In genomic region chr6:21882066-21882465, GRCh38 we compare ENCODE assay signal across 32 cellular contexts.
"Had no signal": no experiment of that assay in that cellular context is flagged by ENCODE, and none has a peak within 500 bp of the region (broad histone marks: within the 10 kb centered on the region; RNA-seq: fewer than 3 reads in every experiment).

No MANE protein-coding gene starts in this region.

- H3K36me3 ChIP-seq: brain microvascular endothelial cell, esophagus muscularis mucosa, gastrocnemius medialis had no signal

- H3K4me3 ChIP-seq: esophagus muscularis mucosa, gastrocnemius medialis had no signal

- H3K9me3 ChIP-seq: esophagus muscularis mucosa, gastrocnemius medialis had no signal

- H3K4me3 Mint-ChIP-seq: activated CD4-positive, alpha-beta memory T cell treated with anti-CD3 and anti-CD28 coated beads for 36 hours; activated CD4-positive, alpha-beta T cell treated with anti-CD3 and anti-CD28 coated beads for 36 hours; activated CD4-positive, alpha-beta T cell treated with anti-CD3 and anti-CD28 coated beads, Interleukin-2, amount 10 ng/mL, durations not matched to agents 24 days and 14 days; activated CD8-positive, alpha-beta memory T cell treated with anti-CD3 and anti-CD28 coated beads, Interleukin-2, amount 10 ng/mL, durations not matched to agents 7 days and 5 days; activated CD8-positive, alpha-beta T cell treated with anti-CD3 and anti-CD28 coated beads, Interleukin-2, amount 10 ng/mL, durations not matched to agents 7 days and 5 days; activated naive CD8-positive, alpha-beta T cell; activated T-helper 1 cell treated with anti-CD3 and anti-CD28 coated beads, Interleukin-12 subunit alpha, Interleukin-12 subunit beta, Interleukin-2, Interleukin-4 antibody, amounts not matched to agents 30 ng/mL and 10 ng/mL and 1 ng/mL, durations not matched to agents 14 hours and 24 hours and 36 hours; central memory CD8-positive, alpha-beta T cell; effector memory CD8-positive, alpha-beta T cell; T-helper 17 cell; T-helper 2 cell treated with Interferon-gamma antibody and Interleukin-4, amounts not matched to agents 5 μg/mL and 100 μg/mL, for 36 hours had no signal

- H3K4me1 Mint-ChIP-seq: central memory CD8-positive, alpha-beta T cell; T-helper 17 cell had no signal

- H3K36me3 Mint-ChIP-seq: activated CD4-positive, alpha-beta memory T cell treated with anti-CD3 and anti-CD28 coated beads for 36 hours; activated CD8-positive, alpha-beta memory T cell treated with anti-CD3 and anti-CD28 coated beads, Interleukin-2, amount 10 ng/mL, durations not matched to agents 7 days and 5 days; activated naive CD8-positive, alpha-beta T cell had no signal

- DNase-seq: activated CD4-positive, alpha-beta memory T cell treated with anti-CD3 and anti-CD28 coated beads for 36 hours; activated CD4-positive, alpha-beta T cell treated with anti-CD3 and anti-CD28 coated beads for 36 hours; activated CD4-positive, alpha-beta T cell treated with anti-CD3 and anti-CD28 coated beads, Interleukin-2, amount 10 ng/mL, durations not matched to agents 24 days and 14 days; activated CD4-positive, CD25-positive, alpha-beta regulatory T cell; activated CD4-positive, CD25-positive, alpha-beta regulatory T cell treated with anti-CD3 and anti-CD28 coated beads, Interleukin-2, amount 50 U/mL, for 72 hours; activated CD8-positive, alpha-beta memory T cell treated with anti-CD3 and anti-CD28 coated beads, Interleukin-2, amount 10 ng/mL, durations not matched to agents 7 days and 5 days; activated CD8-positive, alpha-beta memory T cell treated with anti-CD3 and anti-CD28 coated beads, Interleukin-2, amount 50 U/mL, for 4 hours; activated CD8-positive, alpha-beta T cell treated with anti-CD3 and anti-CD28 coated beads, Interleukin-2, amount 10 ng/mL, durations not matched to agents 7 days and 5 days; activated gamma-delta T cell; activated naive CD4-positive, alpha-beta T cell treated with anti-CD3 and anti-CD28 coated beads, Interleukin-2, amount 50 U/mL, for 16 hours; activated naive CD4-positive, alpha-beta T cell treated with Interleukin-2 at 50 U/mL for 16 hours; activated T-cell treated with anti-CD3 and anti-CD28 coated beads, Interleukin-2, amount 50 U/mL, for 1 hour; activated T-cell treated with anti-CD3 and anti-CD28 coated beads, Interleukin-2, amount 50 U/mL, for 48 hours; amniotic stem cell; anterior cingulate cortex; brain microvascular endothelial cell; cortex of kidney; dermis blood vessel endothelial cell; effector CD4-positive, alpha-beta T cell; effector memory CD8-positive, alpha-beta T cell; erythroblast; foreskin keratinocyte; gastrocnemius medialis; glutamatergic neuron; T-helper 1 cell; T-helper 17 cell; T1000 had no signal

- H3K27ac Mint-ChIP-seq: activated CD4-positive, alpha-beta memory T cell treated with anti-CD3 and anti-CD28 coated beads for 36 hours; activated CD4-positive, alpha-beta T cell treated with anti-CD3 and anti-CD28 coated beads for 36 hours; activated CD4-positive, alpha-beta T cell treated with anti-CD3 and anti-CD28 coated beads, Interleukin-2, amount 10 ng/mL, durations not matched to agents 24 days and 14 days; activated CD8-positive, alpha-beta memory T cell treated with anti-CD3 and anti-CD28 coated beads, Interleukin-2, amount 10 ng/mL, durations not matched to agents 7 days and 5 days; activated CD8-positive, alpha-beta T cell treated with anti-CD3 and anti-CD28 coated beads, Interleukin-2, amount 10 ng/mL, durations not matched to agents 7 days and 5 days; activated naive CD8-positive, alpha-beta T cell; activated T-helper 1 cell treated with anti-CD3 and anti-CD28 coated beads, Interleukin-12 subunit alpha, Interleukin-12 subunit beta, Interleukin-2, Interleukin-4 antibody, amounts not matched to agents 30 ng/mL and 10 ng/mL and 1 ng/mL, durations not matched to agents 14 hours and 24 hours and 36 hours; effector memory CD8-positive, alpha-beta T cell; T-helper 17 cell; T-helper 2 cell treated with Interferon-gamma antibody and Interleukin-4, amounts not matched to agents 5 μg/mL and 100 μg/mL, for 36 hours had no signal

- ATAC-seq: activated CD4-positive, alpha-beta T cell treated with anti-CD3 and anti-CD28 coated beads for 36 hours; activated CD8-positive, alpha-beta memory T cell treated with anti-CD3 and anti-CD28 coated beads, Interleukin-2, amount 10 ng/mL, durations not matched to agents 7 days and 5 days; activated CD8-positive, alpha-beta T cell treated with anti-CD3 and anti-CD28 coated beads, Interleukin-2, amount 10 ng/mL, durations not matched to agents 7 days and 5 days; effector memory CD8-positive, alpha-beta T cell; foreskin keratinocyte; gastrocnemius medialis; T-helper 17 cell had no signal

- H3K27ac ChIP-seq: brain microvascular endothelial cell, esophagus muscularis mucosa, foreskin keratinocyte, gastrocnemius medialis had no signal

- H3K4me1 ChIP-seq: foreskin keratinocyte had no signal

- H3K27me3 Mint-ChIP-seq: activated CD4-positive, alpha-beta memory T cell treated with anti-CD3 and anti-CD28 coated beads for 36 hours; activated CD4-positive, alpha-beta T cell treated with anti-CD3 and anti-CD28 coated beads for 36 hours; activated CD4-positive, alpha-beta T cell treated with anti-CD3 and anti-CD28 coated beads, Interleukin-2, amount 10 ng/mL, durations not matched to agents 24 days and 14 days; activated CD8-positive, alpha-beta memory T cell treated with anti-CD3 and anti-CD28 coated beads, Interleukin-2, amount 10 ng/mL, durations not matched to agents 7 days and 5 days; activated naive CD8-positive, alpha-beta T cell; central memory CD8-positive, alpha-beta T cell; effector memory CD8-positive, alpha-beta T cell; T-helper 17 cell had no signal

- H3K27me3 ChIP-seq: brain microvascular endothelial cell, esophagus muscularis mucosa, foreskin keratinocyte, gastrocnemius medialis had no signal
